23 cellular contexts compared by ENCODE assay signal in genomic region chr9:125504616-125505015, GRCh38.
"Had no signal": no experiment of that assay in that cellular context is flagged by ENCODE, and none has a peak within 500 bp of the region (broad histone marks: within the 10 kb centered on the region; RNA-seq: fewer than 3 reads in every experiment).

No MANE protein-coding gene starts in this region.

- H3K9me3 ChIP-seq: lower lobe of right lung, right lobe of liver, thoracic aorta, upper lobe of left lung had no signal

- H2AFZ ChIP-seq: parathyroid adenoma had no signal

- H3K27ac ChIP-seq: lower lobe of right lung, parathyroid adenoma, right lobe of liver, thoracic aorta, tibial nerve, upper lobe of left lung had no signal

- H3K27me3 Mint-ChIP-seq: effector memory CD8-positive, alpha-beta T cell; naive thymus-derived CD8-positive, alpha-beta T cell; progenitor cell of endocrine pancreas; stimulated activated naive B cell treated with anti-CD40 and anti-IgM and Interleukin-4, amounts not matched to agents 10 μg/mL and 1 μg/mL and 100 μg/mL, for 72 hours; stimulated activated naive CD8-positive, alpha-beta T cell treated with anti-CD3 and anti-CD28 coated beads, Interleukin-15, Interleukin-2, amounts not matched to agents 100 ng/mL and 50 ng/mL, for 24 hours had no signal

- H3K36me3 ChIP-seq: right lobe of liver, thoracic aorta had no signal

- DNase-seq: cortex of kidney; effector memory CD8-positive, alpha-beta T cell; erythroblast; hypothalamus; immature natural killer cell; islet precursor cell; kidney glomerular epithelial cell; left colon; left ventricle myocardium superior; lower lobe of right lung; naive thymus-derived CD8-positive, alpha-beta T cell; right lobe of liver; small intestine; stimulated activated CD4-positive, alpha-beta T cell treated with anti-CD3 and anti-CD28 coated beads, Interleukin-15, amount 100 ng/mL, for 24 hours; stimulated activated CD4-positive, alpha-beta T cell treated with anti-CD3 and anti-CD28 coated beads, Interleukin-2, amount 100 ng/mL, for 48 hours; stimulated activated naive B cell treated with anti-CD40 and anti-IgM and Interleukin-4, amounts not matched to agents 10 μg/mL and 1 μg/mL and 100 μg/mL, for 72 hours; upper lobe of left lung had no signal

- H3K4me3 ChIP-seq: lower lobe of right lung, right lobe of liver, thoracic aorta, tibial nerve, upper lobe of left lung had no signal

- H3K9me3 Mint-ChIP-seq: effector memory CD8-positive, alpha-beta T cell; naive thymus-derived CD8-positive, alpha-beta T cell; neural crest cell; stimulated activated naive CD8-positive, alpha-beta T cell treated with anti-CD3 and anti-CD28 coated beads, Interleukin-15, Interleukin-2, amounts not matched to agents 100 ng/mL and 50 ng/mL, for 24 hours had no signal

- H3K27ac Mint-ChIP-seq: effector memory CD8-positive, alpha-beta T cell; naive thymus-derived CD8-positive, alpha-beta T cell; progenitor cell of endocrine pancreas; stimulated activated naive B cell treated with anti-CD40 and anti-IgM and Interleukin-4, amounts not matched to agents 10 μg/mL and 1 μg/mL and 100 μg/mL, for 72 hours; stimulated activated naive CD8-positive, alpha-beta T cell treated with anti-CD3 and anti-CD28 coated beads, Interleukin-15, Interleukin-2, amounts not matched to agents 100 ng/mL and 50 ng/mL, for 24 hours had no signal

- H3K9ac ChIP-seq: parathyroid adenoma had no signal

- ATAC-seq: effector memory CD8-positive, alpha-beta T cell; left colon; left ventricle myocardium superior; lower lobe of right lung; naive thymus-derived CD8-positive, alpha-beta T cell; right lobe of liver; stimulated activated naive B cell treated with anti-CD40 and anti-IgM and Interleukin-4, amounts not matched to agents 10 μg/mL and 1 μg/mL and 100 μg/mL, for 72 hours had no signal

- H3K79me2 ChIP-seq: parathyroid adenoma had no signal

- H3K4me1 ChIP-seq: lower lobe of right lung, parathyroid adenoma, right lobe of liver, tibial nerve, upper lobe of left lung had no signal

- H3K27me3 ChIP-seq: right lobe of liver, tibial nerve, upper lobe of left lung had no signal

- H3K4me1 Mint-ChIP-seq: naive thymus-derived CD8-positive, alpha-beta T cell had no signal

- H3K4me3 Mint-ChIP-seq: effector memory CD8-positive, alpha-beta T cell; immature natural killer cell; naive thymus-derived CD8-positive, alpha-beta T cell; neural crest cell; stimulated activated naive B cell treated with anti-CD40 and anti-IgM and Interleukin-4, amounts not matched to agents 10 μg/mL and 1 μg/mL and 100 μg/mL, for 72 hours; stimulated activated naive CD8-positive, alpha-beta T cell treated with anti-CD3 and anti-CD28 coated beads, Interleukin-15, Interleukin-2, amounts not matched to agents 100 ng/mL and 50 ng/mL, for 24 hours had no signal
